In genomic region chr19:49639401-49640112, GRCh38 we compare ENCODE assay signal across 8 cellular contexts. TPM values are rescaled to one million over a fixed set of nuclear protein-coding genes. Genes with fewer than 3 reads are reported as not detected.
DNase-seq lines count a peak whose midpoint lies in the region; ATAC-seq and TF ChIP-seq lines count a peak whose summit lies in the region.

No MANE protein-coding gene starts in this region.

- H3K36me3 Mint-ChIP-seq in memory B cell, result peaks cover 4% of the 10 kb centered on the region

- H3K27me3 Mint-ChIP-seq in memory B cell, result no peaks in the 10 kb centered on the region

- DNase-seq in heart left ventricle, result peak in 1 of 5 donors; percentile 44
- DNase-seq in left cardiac atrium, result no peak
- DNase-seq in body of pancreas, result no peak
- peak in 1 of 2 donors; percentile 21 for DNase-seq in memory B cell (ENCODE audit: low spot score in 2 of 2)
- DNase-seq in GM20000 (ENCODE audit: low spot score), result no peak
- DNase-seq in NCI-H2196 (lab: John Stamatoyannopoulos, UW; ENCODE audit: unreplicated experiment), result no peak

- H3K9me3 ChIP-seq in heart left ventricle, result no peaks in the 10 kb centered on the region
- no peaks in the 10 kb centered on the region for H3K9me3 ChIP-seq in body of pancreas

- H3K9me3 Mint-ChIP-seq in memory B cell, result no peaks in the 10 kb centered on the region

- intact Hi-C loops in heart left ventricle (cut with DNase I) (loop anchor here (1.0 to 10.0 kb wide), 11 partner anchors 37 to 1015 kb away; partner anchors contain the start of genes PRR12 (in 6 of the 10), ALDH16A1 (in 1 of the 10), PIH1D1 (in 1 of the 10) and PRMT1 (in 1 of the 10)), left cardiac atrium (cut with DNase I) (loop anchor here in 1 of 2 donors (2.0 kb wide), 1 partner anchor 49 kb away; the partner anchor contains the start of gene PRR12), body of pancreas (cut with DNase I) (loop anchor here (5.0 kb wide), 1 partner anchor 42 kb away; no protein-coding TSS in a partner anchor)

- H3K27ac ChIP-seq in heart left ventricle (peak overlapping the region; percentile 96 to 100 (median 99)), body of pancreas (peak overlapping the region; percentile 49 to 99 (median 97)), urinary bladder (ENCODE audit: low read depth) (peak overlapping the region; percentile 86)

- H3K27ac Mint-ChIP-seq in memory B cell, result peak overlapping the region; percentile 98

- H3K4me1 Mint-ChIP-seq in memory B cell, result peaks cover 39% of the 10 kb centered on the region

- peak overlapping the region; percentile 77 to 100 (median 92) for H3K4me3 ChIP-seq in heart left ventricle
- peak overlapping the region; percentile 38 to 39 for H3K4me3 ChIP-seq in body of pancreas
- peak overlapping the region; percentile 60 for H3K4me3 ChIP-seq in urinary bladder (ENCODE audit: low read depth, low read length)

- ATAC-seq in heart left ventricle, result no peak
- no peak for ATAC-seq in left cardiac atrium
- ATAC-seq in body of pancreas, result no peak
- ATAC-seq in memory B cell (ENCODE audit: low read depth), result no peak
- ATAC-seq in HG02588 (IDR thresholded peaks at IDR 0.05; ENCODE audit: unreplicated experiment), result no peak

- no peak for TF ChIP-seq CTCF in heart left ventricle (IDR thresholded peaks at IDR 0.05)
- TF ChIP-seq CTCF in body of pancreas (IDR thresholded peaks at IDR 0.05), result no peak
- TF ChIP-seq CTCF in GM20000 (IDR thresholded peaks at IDR 0.05; ENCODE audit: extremely low read depth, missing control alignments), result no peak

- H3K36me3 ChIP-seq in heart left ventricle (peaks cover 0 to 20% (median 12%) of the 10 kb centered on the region in 9 donors), body of pancreas (replicated peaks in 1 of 2; ENCODE audit: insufficient read depth in 1 of 2, low read depth in 2 of 2) (no peaks in the 10 kb centered on the region), urinary bladder (ENCODE audit: insufficient read depth) (no peaks in the 10 kb centered on the region)

- TF ChIP-seq POLR2A in heart left ventricle (IDR thresholded peaks at IDR 0.05) (peak; percentile 37 to 82), body of pancreas (IDR thresholded peaks at IDR 0.05) (no peak)

- peak overlapping the region; percentile 92 for H3K4me3 Mint-ChIP-seq in memory B cell

- H3K4me1 ChIP-seq in heart left ventricle, result peaks cover 3 to 72% (median 52%) of the 10 kb centered on the region in 12 donors
- peaks cover 52% of the 10 kb centered on the region for H3K4me1 ChIP-seq in body of pancreas
- H3K4me1 ChIP-seq in urinary bladder (ENCODE audit: insufficient read depth), result no peaks in the 10 kb centered on the region

- H3K27me3 ChIP-seq in heart left ventricle (no peaks in the 10 kb centered on the region), body of pancreas (no peaks in the 10 kb centered on the region)

- 3 to 6% (median 5%) methylated on average over 17 to 31 of the region's 31 CpGs for WGBS in heart left ventricle, 4 donors
- 19 to 27% methylated on average over 8 to 15 of the region's 31 CpGs for WGBS in body of pancreas, 2 donors
- WGBS in urinary bladder, result 3% methylated on average over 31 of the region's 31 CpGs

RNA-seq across cellular contexts. Expression of gene RRAS, which starts 0.4 kb away (rescaled TPM):
- total RNA-seq in heart left ventricle, result 100 to 1,000 TPM in 7 of 9 donors, 10 to 100 TPM in 2; 64.4 to 149 (median 110) TPM
- polyA plus RNA-seq in heart left ventricle, result 100 to 1,000 TPM; 133 to 177 TPM
- 10 to 100 TPM; 85.6 to 95.0 TPM for total RNA-seq in left cardiac atrium
- total RNA-seq in body of pancreas, result 10 to 100 TPM; 10.9 to 17.9 TPM
- total RNA-seq in urinary bladder, result 11.8 TPM
- 279 TPM for polyA plus RNA-seq in urinary bladder

RNA-seq across cellular contexts. Expression of gene SCAF1, which starts 2.5 kb away (rescaled TPM):
- total RNA-seq in heart left ventricle (10 to 100 TPM; 24.5 to 52.8 (median 46.3) TPM), left cardiac atrium (10 to 100 TPM; 38.6 to 46.9 TPM), body of pancreas (10 to 100 TPM; 16.1 to 36.6 TPM), urinary bladder (8.3 TPM)
- polyA plus RNA-seq in heart left ventricle (10 to 100 TPM; 26.9 to 28.2 TPM), urinary bladder (42.3 TPM)

RNA-seq across cellular contexts. Expression of gene IRF3, which starts 26.1 kb away (rescaled TPM):
- total RNA-seq in heart left ventricle (10 to 100 TPM; 23.1 to 55.7 (median 30.5) TPM), left cardiac atrium (10 to 100 TPM; 46.3 to 48.1 TPM), body of pancreas (100 to 1,000 TPM in 1 of 2 donors, 10 to 100 TPM in 1; 46.7 to 134 TPM), urinary bladder (31.9 TPM)
- polyA plus RNA-seq in heart left ventricle (10 to 100 TPM; 35.1 to 68.0 TPM), urinary bladder (84.9 TPM)

RNA-seq across cellular contexts. Expression of gene BCL2L12, which starts 26.2 kb away (rescaled TPM):
- total RNA-seq in heart left ventricle, result 10 to 100 TPM in 5 of 9 donors, 1 to 10 TPM in 4; 5.9 to 15.9 (median 10.0) TPM
- polyA plus RNA-seq in heart left ventricle, result 10 to 100 TPM; 14.2 to 18.6 TPM
- 10 to 100 TPM; 12.0 to 12.5 TPM for total RNA-seq in left cardiac atrium
- 1 to 10 TPM; 3.6 to 5.6 TPM for total RNA-seq in body of pancreas
- total RNA-seq in urinary bladder, result 3.1 TPM
- 23.6 TPM for polyA plus RNA-seq in urinary bladder

RNA-seq across cellular contexts. Expression of gene PRMT1, which starts 37.5 kb away (rescaled TPM):
- total RNA-seq in heart left ventricle (100 to 1,000 TPM; 106 to 170 (median 124) TPM), left cardiac atrium (100 to 1,000 TPM; 137 to 159 TPM), body of pancreas (10 to 100 TPM; 45.4 to 71.2 TPM), urinary bladder (121 TPM)
- polyA plus RNA-seq in heart left ventricle (100 to 1,000 TPM; 113 to 283 TPM), urinary bladder (215 TPM)

Comparison
In these comparisons a context has a peak if more than half of its experiments do, and no peak if none do; other contexts are left out.
1. H3K4me3 ChIP-seq: peak in every context shown above with its lines; median percentile 92 in heart left ventricle; 60 in urinary bladder; 38 in body of pancreas.
2. POLR2A ChIP-seq: peak in heart left ventricle (2 of 2); none in body of pancreas (0 of 3).
3. Peak in every context shown above with its lines, with median percentiles within 50 percentile points of each other: H3K27ac ChIP-seq.